1 cellular context compared by ENCODE assay signal in genomic region chr20:31608256-31608980, GRCh38.
TF ChIP-seq lines count a peak whose summit lies in the region.

No MANE protein-coding gene starts in this region.

TF ChIP-seq in K562, 482 proteins besides CTCF, POLR2A, EP300 and RAD21 (continued from another document and continues in another):
- TF ChIP-seq, protein P1, sequence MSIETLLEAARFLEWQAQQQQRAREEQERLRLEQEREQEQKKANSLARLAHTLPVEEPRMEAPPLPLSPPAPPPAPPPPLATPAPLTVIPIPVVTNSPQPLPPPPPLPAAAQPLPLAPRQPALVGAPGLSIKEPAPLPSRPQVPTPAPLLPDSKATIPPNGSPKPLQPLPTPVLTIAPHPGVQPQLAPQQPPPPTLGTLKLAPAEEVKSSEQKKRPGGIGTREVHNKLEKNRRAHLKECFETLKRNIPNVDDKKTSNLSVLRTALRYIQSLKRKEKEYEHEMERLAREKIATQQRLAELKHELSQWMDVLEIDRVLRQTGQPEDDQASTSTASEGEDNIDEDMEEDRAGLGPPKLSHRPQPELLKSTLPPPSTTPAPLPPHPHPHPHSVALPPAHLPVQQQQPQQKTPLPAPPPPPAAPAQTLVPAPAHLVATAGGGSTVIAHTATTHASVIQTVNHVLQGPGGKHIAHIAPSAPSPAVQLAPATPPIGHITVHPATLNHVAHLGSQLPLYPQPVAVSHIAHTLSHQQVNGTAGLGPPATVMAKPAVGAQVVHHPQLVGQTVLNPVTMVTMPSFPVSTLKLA (conservative IDR thresholded peaks at IDR 0.05) = peak in 1 of 2 experiments; percentile 66; a peak in 3 of 4 replicates
- TF ChIP-seq CCNT2 (IDR thresholded peaks at IDR 0.05; ENCODE audit: borderline replicate concordance, extremely low read depth, insufficient read length, low read depth, low read length) (peak; percentile 89), ZBTB43 (CRISPR knock-in tag; IDR thresholded peaks at IDR 0.05) (no peak), PCBP2 (IDR thresholded peaks at IDR 0.05; ENCODE audit: low read depth, low read length, poor library complexity, severe bottlenecking) (no peak), POU5F1 (IDR thresholded peaks at IDR 0.05; ENCODE audit: borderline replicate concordance, low read depth, low read length, partially characterized antibody) (no peak), ZNF75A (CRISPR knock-in tag; IDR thresholded peaks at IDR 0.05) (no peak), NRF1 (conservative IDR thresholded peaks at IDR 0.05 in 1 of 2, IDR thresholded peaks at IDR 0.05 in 1 of 2) (0 out of 4 replicates have a peak, but pooled peaks of 1 of the 2 experiments have one; percentile 29), NFYB (IDR thresholded peaks at IDR 0.05; ENCODE audit: extremely low read depth, insufficient read length) (no peak), BMI1 (IDR thresholded peaks at IDR 0.05; ENCODE audit: low read length) (no peak), NFIC (IDR thresholded peaks at IDR 0.05) (peak; percentile 71), GTF2E2 (tag; IDR thresholded peaks at IDR 0.05) (no peak), MGA (IDR thresholded peaks at IDR 0.05) (peak; percentile 59), MXI1 (IDR thresholded peaks at IDR 0.05; ENCODE audit: low read depth, low read length) (no peak), BRD4 (IDR thresholded peaks at IDR 0.05) (no peak), ZNF165 (CRISPR knock-in tag; IDR thresholded peaks at IDR 0.05; ENCODE audit: borderline replicate concordance) (peak; percentile 44; the same call in 1 of the 2 replicates), STAT6 (CRISPR knock-in tag; IDR thresholded peaks at IDR 0.05) (no peak), FOS (IDR thresholded peaks at IDR 0.05; ENCODE audit: extremely low read depth, insufficient read length) (no peak), MEIS2 (IDR thresholded peaks at IDR 0.05; ENCODE audit: partially characterized antibody) (peak; percentile 40), NCOA6 (IDR thresholded peaks at IDR 0.05) (no peak), ZNF224 (CRISPR knock-in tag; IDR thresholded peaks at IDR 0.05) (no peak), FOXK1 (CRISPR knock-in tag; IDR thresholded peaks at IDR 0.05; ENCODE audit: borderline replicate concordance) (no peak), MCM7 (IDR thresholded peaks at IDR 0.05) (no peak), E4F1 (CRISPR knock-in tag; IDR thresholded peaks at IDR 0.05; ENCODE audit: borderline replicate concordance) (no peak), FUS (optimal IDR thresholded peaks at IDR 0.05; ENCODE audit: low read depth, low read length) (no peak), GATA2 (CRISPR knock-in tag; IDR thresholded peaks at IDR 0.05) (no peak), CCAR2 (IDR thresholded peaks at IDR 0.05; ENCODE audit: low read depth, low read length) (no peak), ZKSCAN1 (IDR thresholded peaks at IDR 0.05; ENCODE audit: low read depth, low read length) (no peak), ZNF408 (CRISPR knock-in tag; IDR thresholded peaks at IDR 0.05; ENCODE audit: low read depth) (no peak)
- TF ChIP-seq, protein P2, sequence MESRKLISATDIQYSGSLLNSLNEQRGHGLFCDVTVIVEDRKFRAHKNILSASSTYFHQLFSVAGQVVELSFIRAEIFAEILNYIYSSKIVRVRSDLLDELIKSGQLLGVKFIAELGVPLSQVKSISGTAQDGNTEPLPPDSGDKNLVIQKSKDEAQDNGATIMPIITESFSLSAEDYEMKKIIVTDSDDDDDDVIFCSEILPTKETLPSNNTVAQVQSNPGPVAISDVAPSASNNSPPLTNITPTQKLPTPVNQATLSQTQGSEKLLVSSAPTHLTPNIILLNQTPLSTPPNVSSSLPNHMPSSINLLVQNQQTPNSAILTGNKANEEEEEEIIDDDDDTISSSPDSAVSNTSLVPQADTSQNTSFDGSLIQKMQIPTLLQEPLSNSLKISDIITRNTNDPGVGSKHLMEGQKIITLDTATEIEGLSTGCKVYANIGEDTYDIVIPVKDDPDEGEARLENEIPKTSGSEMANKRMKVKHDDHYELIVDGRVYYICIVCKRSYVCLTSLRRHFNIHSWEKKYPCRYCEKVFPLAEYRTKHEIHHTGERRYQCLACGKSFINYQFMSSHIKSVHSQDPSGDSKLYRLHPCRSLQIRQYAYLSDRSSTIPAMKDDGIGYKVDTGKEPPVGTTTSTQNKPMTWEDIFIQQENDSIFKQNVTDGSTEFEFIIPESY (CRISPR knock-in tag; IDR thresholded peaks at IDR 0.05) = no peak
- TF ChIP-seq, protein P3, sequence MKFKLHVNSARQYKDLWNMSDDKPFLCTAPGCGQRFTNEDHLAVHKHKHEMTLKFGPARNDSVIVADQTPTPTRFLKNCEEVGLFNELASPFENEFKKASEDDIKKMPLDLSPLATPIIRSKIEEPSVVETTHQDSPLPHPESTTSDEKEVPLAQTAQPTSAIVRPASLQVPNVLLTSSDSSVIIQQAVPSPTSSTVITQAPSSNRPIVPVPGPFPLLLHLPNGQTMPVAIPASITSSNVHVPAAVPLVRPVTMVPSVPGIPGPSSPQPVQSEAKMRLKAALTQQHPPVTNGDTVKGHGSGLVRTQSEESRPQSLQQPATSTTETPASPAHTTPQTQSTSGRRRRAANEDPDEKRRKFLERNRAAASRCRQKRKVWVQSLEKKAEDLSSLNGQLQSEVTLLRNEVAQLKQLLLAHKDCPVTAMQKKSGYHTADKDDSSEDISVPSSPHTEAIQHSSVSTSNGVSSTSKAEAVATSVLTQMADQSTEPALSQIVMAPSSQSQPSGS (CRISPR knock-in tag; IDR thresholded peaks at IDR 0.05) = no peak
- TF ChIP-seq, protein P4, sequence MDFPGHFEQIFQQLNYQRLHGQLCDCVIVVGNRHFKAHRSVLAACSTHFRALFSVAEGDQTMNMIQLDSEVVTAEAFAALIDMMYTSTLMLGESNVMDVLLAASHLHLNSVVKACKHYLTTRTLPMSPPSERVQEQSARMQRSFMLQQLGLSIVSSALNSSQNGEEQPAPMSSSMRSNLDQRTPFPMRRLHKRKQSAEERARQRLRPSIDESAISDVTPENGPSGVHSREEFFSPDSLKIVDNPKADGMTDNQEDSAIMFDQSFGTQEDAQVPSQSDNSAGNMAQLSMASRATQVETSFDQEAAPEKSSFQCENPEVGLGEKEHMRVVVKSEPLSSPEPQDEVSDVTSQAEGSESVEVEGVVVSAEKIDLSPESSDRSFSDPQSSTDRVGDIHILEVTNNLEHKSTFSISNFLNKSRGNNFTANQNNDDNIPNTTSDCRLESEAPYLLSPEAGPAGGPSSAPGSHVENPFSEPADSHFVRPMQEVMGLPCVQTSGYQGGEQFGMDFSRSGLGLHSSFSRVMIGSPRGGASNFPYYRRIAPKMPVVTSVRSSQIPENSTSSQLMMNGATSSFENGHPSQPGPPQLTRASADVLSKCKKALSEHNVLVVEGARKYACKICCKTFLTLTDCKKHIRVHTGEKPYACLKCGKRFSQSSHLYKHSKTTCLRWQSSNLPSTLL (IDR thresholded peaks at IDR 0.05) = no peak
